19 cellular contexts compared by ENCODE assay signal in genomic region chr15:66648588-66648987, GRCh38. TPM values are rescaled to one million over a fixed set of nuclear protein-coding genes. Genes with fewer than 3 reads are reported as not detected.
DNase-seq lines count a peak whose midpoint lies in the region; ATAC-seq and TF ChIP-seq lines count a peak whose summit lies in the region.
"Had no signal": no experiment of that assay in that cellular context is flagged by ENCODE, and none has a peak within 500 bp of the region (broad histone marks: within the 10 kb centered on the region; RNA-seq: fewer than 3 reads in every experiment).

No MANE protein-coding gene starts in this region.

- no peak overlapping the region for H4K8ac ChIP-seq in trophoblast cell (ENCODE audit: low read depth, low read length)

- H3K27me3 ChIP-seq in left ventricle myocardium inferior (ENCODE audit: low read depth): no peaks in the 10 kb centered on the region
- no peaks in the 10 kb centered on the region for H3K27me3 ChIP-seq in right atrium auricular region
- H3K27me3 ChIP-seq in lower lobe of right lung (ENCODE audit: low read depth): no peaks in the 10 kb centered on the region
- H3K27me3 ChIP-seq in trophoblast cell (ENCODE audit: insufficient read depth, low read length): no peaks in the 10 kb centered on the region

- H2BK5ac ChIP-seq in trophoblast cell (ENCODE audit: low read depth, low read length, poor library complexity): no peak overlapping the region

- intact Hi-C loops in left ventricle myocardium inferior (cut with micrococcal nuclease): no loop called here
- intact Hi-C loops in lower lobe of right lung (cut with DNase I): no loop called here
- intact Hi-C loops in mucosa of descending colon (cut with DNase I, micrococcal nuclease): no loop called here

- POLR2A ChIA-PET in HEK293 (lab: Yijun Ruan, JAX): interaction anchor here (0.6 kb wide), 1 partner anchor 1132 kb away, joined by 4 read pairs; no protein-coding TSS in a partner anchor

- H4K12ac ChIP-seq in trophoblast cell (ENCODE audit: low read depth, low read length): no peak overlapping the region

- TF ChIP-seq CTCF in left ventricle myocardium inferior (IDR thresholded peaks at IDR 0.05; ENCODE audit: borderline replicate concordance): no peak
- TF ChIP-seq CTCF in right atrium auricular region (IDR thresholded peaks at IDR 0.05): no peak
- no peak for TF ChIP-seq CTCF in HEK293 (tag by site-specific recombination; IDR thresholded peaks at IDR 0.05)
- no peak for TF ChIP-seq CTCF in lower lobe of right lung (IDR thresholded peaks at IDR 0.05)
- TF ChIP-seq CTCF in mucosa of descending colon (IDR thresholded peaks at IDR 0.05): no peak

- H3K4me2 ChIP-seq in trophoblast cell (ENCODE audit: low read length): no peak overlapping the region

- peaks cover 51% of the 10 kb centered on the region for H3K4me1 ChIP-seq in left ventricle myocardium inferior
- peaks cover 0 to 53% of the 10 kb centered on the region in 2 donors for H3K4me1 ChIP-seq in right atrium auricular region
- H3K4me1 ChIP-seq in HEK293 (ENCODE audit: control insufficient read depth, insufficient read depth, low read length): no peaks in the 10 kb centered on the region; the same call in 1 of the 2 replicates
- peaks cover 46% of the 10 kb centered on the region for H3K4me1 ChIP-seq in lower lobe of right lung
- H3K4me1 ChIP-seq in trophoblast cell (ENCODE audit: control insufficient read depth in 1 of 2, insufficient read depth in 2 of 2, low read length in 2 of 2): peaks cover 11 to 19% of the 10 kb centered on the region in 2 experiments
- no peaks in the 10 kb centered on the region for H3K4me1 ChIP-seq in mucosa of descending colon (ENCODE audit: low read depth)

- no peak overlapping the region for H3K9ac ChIP-seq in trophoblast cell (ENCODE audit: low read length)
- H3K9ac ChIP-seq: GM23248 had no signal

- H2AK5ac ChIP-seq in trophoblast cell (ENCODE audit: low read length): no peak overlapping the region

- H3K9me3 ChIP-seq in left ventricle myocardium inferior (replicated peaks): no peaks in the 10 kb centered on the region
- no peaks in the 10 kb centered on the region for H3K9me3 ChIP-seq in right atrium auricular region
- H3K9me3 ChIP-seq in HEK293 (ENCODE audit: control insufficient read depth, insufficient read depth, low read depth, low read length): no peaks in the 10 kb centered on the region
- H3K9me3 ChIP-seq in lower lobe of right lung: no peaks in the 10 kb centered on the region
- H3K9me3 ChIP-seq in trophoblast cell (ENCODE audit: insufficient read depth, low read depth, low read length): no peaks in the 10 kb centered on the region
- no peaks in the 10 kb centered on the region for H3K9me3 ChIP-seq in mucosa of descending colon

- CTCF ChIA-PET in HEK293 (lab: Yijun Ruan, JAX): interaction anchor here (0.8 to 1.4 kb wide), 4 partner anchors 10 to 202 kb away, joined by 3 to 5 read pairs (median 3); no protein-coding TSS in a partner anchor

- no peaks in the 10 kb centered on the region for H3K36me3 ChIP-seq in left ventricle myocardium inferior
- H3K36me3 ChIP-seq in right atrium auricular region: no peaks in the 10 kb centered on the region
- H3K36me3 ChIP-seq in HEK293 (ENCODE audit: control insufficient read depth in 2 of 2, insufficient read depth in 1 of 2, low read length in 2 of 2): no peaks in the 10 kb centered on the region
- no peaks in the 10 kb centered on the region for H3K36me3 ChIP-seq in lower lobe of right lung
- H3K36me3 ChIP-seq in trophoblast cell (ENCODE audit: control insufficient read depth in 1 of 2, insufficient read depth in 2 of 2, low read length in 2 of 2): no peaks in the 10 kb centered on the region
- H3K36me3 ChIP-seq in mucosa of descending colon (ENCODE audit: low read depth): no peaks in the 10 kb centered on the region

- peaks cover 21% of the 10 kb centered on the region for H3K79me1 ChIP-seq in trophoblast cell (ENCODE audit: low read length)

- ATAC-seq in lower lobe of right lung (no peak), GM19463 (IDR thresholded peaks at IDR 0.05; ENCODE audit: unreplicated experiment) (no peak), mucosa of descending colon (no peak)
- ATAC-seq: GM12878 had no signal

- H4K91ac ChIP-seq in trophoblast cell (ENCODE audit: low read depth, low read length): peak overlapping the region; percentile 52

- no peak overlapping the region for H3K4ac ChIP-seq in trophoblast cell (ENCODE audit: low read depth, low read length)

- no peak overlapping the region for H3K4me3 ChIP-seq in left ventricle myocardium inferior
- no peak overlapping the region for H3K4me3 ChIP-seq in right atrium auricular region
- H3K4me3 ChIP-seq in HEK293 (ENCODE audit: low read depth, low read length): no peak overlapping the region
- no peak overlapping the region for H3K4me3 ChIP-seq in lower lobe of right lung
- no peak overlapping the region for H3K4me3 ChIP-seq in trophoblast cell (ENCODE audit: low read depth, low read length)
- H3K4me3 ChIP-seq in mucosa of descending colon: no peak overlapping the region
- H3K4me3 ChIP-seq: GM12878, GM23248 had no signal

- no peak overlapping the region for H3K14ac ChIP-seq in trophoblast cell (ENCODE audit: low read length)

- H2BK120ac ChIP-seq in trophoblast cell (ENCODE audit: insufficient read depth, low read length, poor library complexity): no peak overlapping the region

- peak overlapping the region; percentile 25 for H2BK12ac ChIP-seq in trophoblast cell (ENCODE audit: low read length)

- H3K27ac ChIP-seq in left ventricle myocardium inferior (replicated peaks) (peak overlapping the region; percentile 80), right atrium auricular region (no peak overlapping the region), HEK293 (ENCODE audit: extremely low read depth, low read depth, low read length) (no peak overlapping the region), lower lobe of right lung (peak overlapping the region; percentile 69), trophoblast cell (ENCODE audit: low read depth, low read length) (no peak overlapping the region)
- H3K27ac ChIP-seq: GM23248 had no signal

- no peaks in the 10 kb centered on the region for H3K79me2 ChIP-seq in trophoblast cell (ENCODE audit: control insufficient read depth, insufficient read depth, low read length, poor library complexity)

- no peak overlapping the region for H3K23ac ChIP-seq in trophoblast cell (ENCODE audit: low read length)

- H2AFZ ChIP-seq in trophoblast cell (ENCODE audit: insufficient read depth, low read length, poor library complexity): no peak overlapping the region
- H2AFZ ChIP-seq: GM23248 had no signal

- DNase-seq in left ventricle myocardium inferior (no peak), right atrium auricular region (ENCODE audit: low spot score) (no peak), lower lobe of right lung (no peak), trophoblast cell (no peak), mucosa of descending colon (no peak), middle frontal gyrus (ENCODE audit: extremely low spot score, low spot score) (no peak)
- DNase-seq: C1 segment of cervical spinal cord; CD4-positive, CD25-positive, alpha-beta regulatory T cell; CD8-positive, alpha-beta memory T cell; DMS 273 treated with DMSO at 0.1 percent for 48 hours; DMS79; EL; GDM1; GM23248; H7; HCEC 1CT had no signal

- no peak overlapping the region for H3K18ac ChIP-seq in trophoblast cell (ENCODE audit: low read length)

- WGBS in trophoblast cell (ENCODE audit: extremely low coverage, insufficient coverage, insufficient read length): no CpG with 5 or more reads among the region's 3 CpGs

TF ChIP-seq in HEK293, 187 proteins besides CTCF, POLR2A, EP300 and RAD21:
- TF ChIP-seq ZNF585B (tag by site-specific recombination; IDR thresholded peaks at IDR 0.05) (no peak), ZFP3 (tag by site-specific recombination; IDR thresholded peaks at IDR 0.05; ENCODE audit: low read depth) (peak; percentile 95)

RNA-seq across cellular contexts. Expression of gene SMAD6, which starts 53.4 kb away (rescaled TPM):
- total RNA-seq in left ventricle myocardium inferior (20.3 TPM), right atrium auricular region (100 to 1,000 TPM in 1 of 2 donors, 10 to 100 TPM in 1; 20.8 to 104 TPM), lower lobe of right lung (159 TPM), mucosa of descending colon (10 to 100 TPM; 11.5 to 18.5 (median 12.8) TPM)
- polyA plus RNA-seq in trophoblast cell (2013): 29.5 and 30.6 TPM in 2 replicates
- polyA plus RNA-seq: CD4-positive, CD25-positive, alpha-beta regulatory T cell; CD8-positive, alpha-beta memory T cell had no signal

Comparison
In these comparisons a context has a peak if more than half of its experiments do, and no peak if none do; other contexts are left out.
1. H3K27ac ChIP-seq: peak in left ventricle myocardium inferior (single experiment) and lower lobe of right lung (single experiment); none in right atrium auricular region (0 of 2), HEK293 (single experiment) and trophoblast cell (single experiment).